In genomic region chr3:170712336-170712735, GRCh38 we compare ENCODE assay signal across 20 cellular contexts.
DNase-seq lines count a peak whose midpoint lies in the region; ATAC-seq and TF ChIP-seq lines count a peak whose summit lies in the region.
"Had no signal": no experiment of that assay in that cellular context is flagged by ENCODE, and none has a peak within 500 bp of the region (broad histone marks: within the 10 kb centered on the region; RNA-seq: fewer than 3 reads in every experiment).

No MANE protein-coding gene starts in this region.

- H4K8ac ChIP-seq in IMR-90 (ENCODE audit: low read depth in 2 of 2, low read length in 2 of 2), result peak overlapping the region in 1 of 2 experiments; percentile 89; a peak in 1 of 4 replicates

- H3K4me2 ChIP-seq in IMR-90 (ENCODE audit: low read depth, low read length) (no peak overlapping the region), parathyroid adenoma (ENCODE audit: low read length) (peak overlapping the region; percentile 34)

- no peak overlapping the region for H2AK9ac ChIP-seq in IMR-90 (replicated peaks; ENCODE audit: low read depth, low read length, poor library complexity)

- no peak overlapping the region for H3K27ac Mint-ChIP-seq in immature natural killer cell
- H3K27ac Mint-ChIP-seq: CD8-positive, alpha-beta memory T cell had no signal

- H3K4me1 Mint-ChIP-seq in immature natural killer cell, result no peaks in the 10 kb centered on the region
- H3K4me1 Mint-ChIP-seq: CD8-positive, alpha-beta memory T cell had no signal

- in situ Hi-C loops in IMR-90 (cut with MboI; ENCODE audit: low sequenced_read_pairs), result loop anchor here (10.0 kb wide), 1 partner anchor 92 kb away; no protein-coding TSS in a partner anchor

- H3K79me1 ChIP-seq in IMR-90 (ENCODE audit: low read depth in 1 of 2, low read length in 2 of 2), result no peaks in the 10 kb centered on the region

- H3K4ac ChIP-seq in IMR-90 (ENCODE audit: low read depth, low read length), result peak overlapping the region; percentile 19; the same call in 1 of the 2 replicates

- H3K27me3 ChIP-seq in IMR-90 (ENCODE audit: control insufficient read depth, insufficient read depth, low read length) (no peaks in the 10 kb centered on the region), parathyroid adenoma (ENCODE audit: control insufficient read depth, insufficient read depth, low read length) (no peaks in the 10 kb centered on the region)

- peaks cover 0 to 7% (median under 1%) of the 10 kb centered on the region in 6 donors for H3K9me3 Mint-ChIP-seq in immature natural killer cell

- no peak overlapping the region; the same call in 1 of the 2 replicates for H4K91ac ChIP-seq in IMR-90 (ENCODE audit: insufficient read depth, low read depth, low read length)

- intact Hi-C loops in IMR-90 (cut with micrococcal nuclease), result no loop called here

- H3K56ac ChIP-seq in IMR-90 (ENCODE audit: extremely low read depth, insufficient read depth, low read length), result no peak overlapping the region

- H2BK20ac ChIP-seq in IMR-90 (ENCODE audit: low read depth, low read length), result peak overlapping the region; percentile 31; the same call in 1 of the 2 replicates

- peak overlapping the region; percentile 78 for H3K18ac ChIP-seq in IMR-90 (ENCODE audit: low read depth, low read length)

- TF ChIP-seq CTCF in IMR-90 (conservative IDR thresholded peaks at IDR 0.05; ENCODE audit: low read depth, low read length), result no peak
- TF ChIP-seq CTCF in fibroblast of the aortic adventitia (IDR thresholded peaks at IDR 0.05; ENCODE audit: insufficient read depth, low read length), result no peak
- no peak for TF ChIP-seq CTCF in parathyroid adenoma (IDR thresholded peaks at IDR 0.05)
- TF ChIP-seq CTCF in foreskin fibroblast (IDR thresholded peaks at IDR 0.05; ENCODE audit: low read depth, low read length), result no peak

- H2BK15ac ChIP-seq in IMR-90 (ENCODE audit: low read depth, low read length), result peak overlapping the region; percentile 10; the same call in 1 of the 3 replicates

- no peak overlapping the region for H3K9ac ChIP-seq in IMR-90 (ENCODE audit: low read depth, low read length)
- H3K9ac ChIP-seq in parathyroid adenoma, result no peak overlapping the region

- no CpG with 5 or more reads among the region's 1 CpG for WGBS in IMR-90 (ENCODE audit: extremely low coverage in 2 of 2, insufficient read length in 1 of 2), 2 experiments

- no peaks in the 10 kb centered on the region for H3K79me2 ChIP-seq in parathyroid adenoma

- DNase-seq in IMR-90 (peak; percentile 41), amniotic epithelial cell (ENCODE audit: low read depth) (peak; percentile 48), fibroblast of the aortic adventitia (ENCODE audit: low read depth) (peak; percentile 66), OCI-M1 (lab: John Stamatoyannopoulos, UW) (no peak), immature natural killer cell (no peak), foreskin fibroblast (no peak)
- DNase-seq: ACHN; C1 segment of cervical spinal cord; CD8-positive, alpha-beta memory T cell; DMS79; KG1; NCI-H1105 treated with DMSO at 0.1 percent for 48 hours; NCI-H1694; NCI-H2081 treated with DMSO at 0.1 percent for 48 hours; Right ventricle myocardium superior had no signal

- no peak overlapping the region for H3K4me3 Mint-ChIP-seq in immature natural killer cell
- H3K4me3 Mint-ChIP-seq: CD8-positive, alpha-beta memory T cell had no signal

- peak overlapping the region; percentile 91 for H2BK120ac ChIP-seq in IMR-90 (ENCODE audit: low read depth, low read length)

- H3K27me3 Mint-ChIP-seq in immature natural killer cell (ENCODE audit: low read depth in 3 of 3), result peaks cover 1 to 15% (median 5%) of the 10 kb centered on the region in 3 donors

- TF ChIP-seq POLR2A in IMR-90 (IDR thresholded peaks at IDR 0.05; ENCODE audit: low read depth, low read length), result no peak

- peak overlapping the region; percentile 32; the same call in 1 of the 2 replicates for H3K23ac ChIP-seq in IMR-90 (ENCODE audit: low read depth, low read length)

- ATAC-seq in IMR-90 (ENCODE audit: low read depth) (0 out of 2 replicates have a peak, but pooled peaks have one; percentile 5), GM18867 (IDR thresholded peaks at IDR 0.05; ENCODE audit: unreplicated experiment) (no peak)
- ATAC-seq: HepG2 had no signal

- no peaks in the 10 kb centered on the region for H4K20me1 ChIP-seq in IMR-90 (ENCODE audit: insufficient read depth, low read length)

- TF ChIP-seq RAD21 in IMR-90 (IDR thresholded peaks at IDR 0.05; ENCODE audit: low read length), result no peak

- H3K27ac ChIP-seq in IMR-90 (ENCODE audit: insufficient read depth, low read length), result peak overlapping the region; percentile 8; the same call in 1 of the 2 replicates
- H3K27ac ChIP-seq in parathyroid adenoma, result no peak overlapping the region
- H3K27ac ChIP-seq: SK-N-MC had no signal

- dilution Hi-C loops in IMR-90 (cut with HindIII; ENCODE audit: low sequenced_read_pairs, unreplicated experiment), result no loop called here

- no TSS peak for BruUV-seq in IMR-90 (replicated peaks; lab: Mats Ljungman, UMichigan)

- CTCF ChIA-PET in IMR-90 (lab: Yijun Ruan, JAX), result interaction anchor here (2.8 kb wide), 1 partner anchor 98 kb away, joined by 25 read pairs; no protein-coding TSS in a partner anchor

- H2AFZ ChIP-seq in IMR-90 (replicated peaks; ENCODE audit: low read length, poor library complexity) (no peak overlapping the region), parathyroid adenoma (no peak overlapping the region)

- H3K36me3 ChIP-seq in IMR-90 (ENCODE audit: control insufficient read depth, insufficient read depth, low read length) (no peaks in the 10 kb centered on the region), parathyroid adenoma (ENCODE audit: control insufficient read depth, insufficient read depth, low read length) (no peaks in the 10 kb centered on the region)
- H3K36me3 ChIP-seq: HAP-1 had no signal

- peak overlapping the region; percentile 95 for H2BK5ac ChIP-seq in IMR-90 (ENCODE audit: low read depth, low read length, poor library complexity, severe bottlenecking)

- POLR2A ChIA-PET in IMR-90 (lab: Charles Lee; ENCODE audit: unreplicated experiment), result no interaction called here

- H3K14ac ChIP-seq in IMR-90 (replicated peaks; ENCODE audit: low read depth, low read length), result no peak overlapping the region; the same call in 1 of the 2 replicates

- peak overlapping the region; percentile 57; the same call in 1 of the 2 replicates for H4K5ac ChIP-seq in IMR-90 (ENCODE audit: low read depth, low read length)

- no peaks in the 10 kb centered on the region; the same call in none of the 2 replicates for H3K9me1 ChIP-seq in IMR-90 (ENCODE audit: insufficient read depth, low read length)

- H2AK5ac ChIP-seq in IMR-90 (ENCODE audit: low read depth, low read length), result no peak overlapping the region; the same call in 1 of the 2 replicates

- no peak overlapping the region for H3K4me3 ChIP-seq in IMR-90 (ENCODE audit: insufficient read depth, low read depth, low read length)
- no peak overlapping the region for H3K4me3 ChIP-seq in fibroblast of the aortic adventitia (ENCODE audit: low read depth, low read length)
- no peak overlapping the region for H3K4me3 ChIP-seq in parathyroid adenoma (ENCODE audit: low read depth, low read length)
- no peak overlapping the region for H3K4me3 ChIP-seq in foreskin fibroblast (ENCODE audit: low read depth in 1 of 2, low read length in 2 of 2)
- H3K4me3 ChIP-seq: HAP-1, SK-N-MC had no signal

- H3K4me1 ChIP-seq in IMR-90 (ENCODE audit: control insufficient read depth, insufficient read depth, low read length) (peaks cover 19% of the 10 kb centered on the region), parathyroid adenoma (peaks cover 4% of the 10 kb centered on the region)

- peaks cover 8% of the 10 kb centered on the region for H3K9me3 ChIP-seq in IMR-90 (ENCODE audit: control insufficient read depth, insufficient read depth, low read length)
- H3K9me3 ChIP-seq in parathyroid adenoma (ENCODE audit: control insufficient read depth, low read length), result no peaks in the 10 kb centered on the region

- peaks cover 0 to 3% (median 0%) of the 10 kb centered on the region in 3 donors for H3K36me3 Mint-ChIP-seq in immature natural killer cell
- H3K36me3 Mint-ChIP-seq: CD8-positive, alpha-beta memory T cell had no signal

TF ChIP-seq in IMR-90, 13 proteins besides CTCF, POLR2A, EP300 and RAD21:
- TF ChIP-seq CHD1 (IDR thresholded peaks at IDR 0.05; ENCODE audit: low read depth, low read length) (no peak), SMC3 (IDR thresholded peaks at IDR 0.05; ENCODE audit: low read depth, low read length) (no peak), RCOR1 (IDR thresholded peaks at IDR 0.05; ENCODE audit: insufficient replicate concordance, low read length) (no peak), CEBPB (IDR thresholded peaks at IDR 0.05; ENCODE audit: low read depth, low read length) (no peak), MXI1 (IDR thresholded peaks at IDR 0.05; ENCODE audit: borderline replicate concordance, low read depth, low read length) (no peak), USF2 (IDR thresholded peaks at IDR 0.05; ENCODE audit: low read depth, low read length) (no peak), MAFK (IDR thresholded peaks at IDR 0.05; ENCODE audit: low read depth, low read length) (no peak), ELK1 (IDR thresholded peaks at IDR 0.05; ENCODE audit: borderline replicate concordance, low read depth, low read length) (no peak), BHLHE40 (IDR thresholded peaks at IDR 0.05; ENCODE audit: low read depth, low read length) (no peak), NFE2L2 (IDR thresholded peaks at IDR 0.05; ENCODE audit: low read depth, low read length) (no peak), MAZ (IDR thresholded peaks at IDR 0.05; ENCODE audit: borderline replicate concordance, low read depth, low read length) (no peak), FOS (IDR thresholded peaks at IDR 0.05; ENCODE audit: low read depth, low read length) (no peak), RFX5 (IDR thresholded peaks at IDR 0.05; ENCODE audit: low read depth, low read length) (no peak)
TF ChIP-seq in IMR-90: peak in this region for 0.

Comparison
In these comparisons a context has a peak if more than half of its experiments do, and no peak if none do; other contexts are left out.
1. DNase-seq: peak in IMR-90 (single experiment), amniotic epithelial cell (single experiment) and fibroblast of the aortic adventitia (single experiment); none in OCI-M1 (single experiment), immature natural killer cell (0 of 3) and foreskin fibroblast (0 of 2).